Comparison of ENCODE assay signal across 8 cellular contexts in the genomic region with DNA sequence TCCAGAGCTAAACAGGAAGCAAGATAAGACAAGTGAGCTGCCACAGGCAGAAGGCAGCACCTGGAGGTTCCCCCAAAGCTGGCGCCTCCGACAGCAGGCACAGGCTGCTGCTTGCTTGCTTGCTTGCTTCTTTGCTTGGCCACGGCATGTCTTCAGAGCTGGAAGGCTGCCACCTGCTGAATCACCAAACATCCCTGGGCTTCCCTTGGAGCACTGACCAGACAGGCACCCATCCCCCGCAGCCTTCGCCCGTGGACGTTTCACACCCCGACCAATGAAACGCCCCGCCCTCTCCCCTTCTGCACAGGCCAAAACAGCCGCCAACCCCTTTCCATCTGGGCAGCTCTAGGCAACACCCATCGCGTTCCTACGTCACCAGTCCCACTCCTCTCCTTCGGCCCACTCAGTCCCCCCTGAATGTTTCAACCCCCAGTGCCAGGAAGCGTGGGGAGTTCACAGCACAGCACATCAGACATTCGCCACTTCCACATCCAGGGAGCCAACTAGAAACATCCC. TPM values are rescaled to one million over a fixed set of nuclear protein-coding genes. Genes with fewer than 3 reads are reported as not detected.
DNase-seq lines count a peak whose midpoint lies in the region; ATAC-seq, FAIRE-seq and TF ChIP-seq lines count a peak whose summit lies in the region.

No MANE protein-coding gene starts in this region.

- BruUV-seq in Caco-2 (replicated peaks; lab: Mats Ljungman, UMichigan), result no TSS peak

- no peaks in the 10 kb centered on the region for H3K36me3 ChIP-seq in Caco-2 (ENCODE audit: control insufficient read depth, insufficient read depth, low read length)

- H3K9me3 ChIP-seq in Caco-2, result no peaks in the 10 kb centered on the region

- H3K9me3 Mint-ChIP-seq in Caco-2 (ENCODE audit: unreplicated experiment) (no peaks in the 10 kb centered on the region), nephron progenitor cell (no peaks in the 10 kb centered on the region)

- peak overlapping the region; percentile 78 for H3K4me3 Mint-ChIP-seq in Caco-2 (ENCODE audit: unreplicated experiment)
- H3K4me3 Mint-ChIP-seq in nephron progenitor cell, result peak overlapping the region; percentile 92

- peak; percentile 7 for ATAC-seq in GM19468 (IDR thresholded peaks at IDR 0.05; ENCODE audit: extremely low read depth, unreplicated experiment)

- H3K27ac Mint-ChIP-seq in Caco-2 (ENCODE audit: unreplicated experiment), result peak overlapping the region; percentile 40
- H3K27ac Mint-ChIP-seq in nephron progenitor cell, result peak overlapping the region; percentile 93

- intact Hi-C loops in Caco-2 (cut with micrococcal nuclease; ENCODE audit: unreplicated experiment), result loop anchor here (1.0 kb wide), 4 partner anchors 9 to 67 kb away; no protein-coding TSS in a partner anchor

- H3K27me3 Mint-ChIP-seq in Caco-2 (ENCODE audit: insufficient read depth, unreplicated experiment), result no peaks in the 10 kb centered on the region
- peaks cover 2% of the 10 kb centered on the region for H3K27me3 Mint-ChIP-seq in nephron progenitor cell (ENCODE audit: low read depth, poor library complexity)

- peak overlapping the region; percentile 88 for H3K4me3 ChIP-seq in Caco-2 (ENCODE audit: low read depth, low read length)

- POLR2A ChIA-PET in Caco-2 (lab: Charles Lee), result no interaction called here

- H3K4me1 ChIP-seq in Caco-2, result peaks cover 11% of the 10 kb centered on the region; the same call in 1 of the 2 replicates

- CTCF ChIA-PET in Caco-2 (lab: Charles Lee), result interaction anchor here (0.6 to 2.1 kb wide), 8 partner anchors 9 to 77 kb away, joined by 3 to 10 read pairs (median 6); no protein-coding TSS in a partner anchor

- DNase-seq in Caco-2 (peak; percentile 84 to 86), HS-27A (ENCODE audit: low read depth) (peak; percentile 80), RCC 7860 (ENCODE audit: low spot score) (peak; percentile 83), fibroblast of the conjunctiva (ENCODE audit: low read depth) (peak; percentile 95), nephron progenitor cell (peak; percentile 74), superior temporal gyrus (ENCODE audit: extremely low spot score) (peak; percentile 89)
- DNase-seq in activated effector memory CD4-positive, alpha-beta T cell treated with anti-CD3 and anti-CD28 coated beads, Interleukin-2, amount 50 U/mL, for 16 hours, result peak; percentile 87

- H3K36me3 Mint-ChIP-seq in Caco-2 (ENCODE audit: insufficient read depth, unreplicated experiment) (peaks cover 18% of the 10 kb centered on the region), nephron progenitor cell (ENCODE audit: low read depth) (no peaks in the 10 kb centered on the region)

- no peaks in the 10 kb centered on the region for H3K27me3 ChIP-seq in Caco-2 (replicated peaks; ENCODE audit: control insufficient read depth, insufficient read depth, low read length)

- TF ChIP-seq CTCF in Caco-2 (IDR thresholded peaks at IDR 0.05; ENCODE audit: insufficient read depth in 1 of 2, low read depth in 1 of 2, low read length in 1 of 2, severe bottlenecking in 1 of 2, unreplicated experiment in 1 of 2) (peak in 1 of 2 experiments; percentile 54), nephron progenitor cell (IDR thresholded peaks at IDR 0.05) (no peak)

- H3K4me1 Mint-ChIP-seq in Caco-2 (ENCODE audit: low read depth, unreplicated experiment) (peaks cover 25% of the 10 kb centered on the region), nephron progenitor cell (peaks cover 61% of the 10 kb centered on the region)

- peak; percentile 72 for FAIRE-seq in RCC 7860 (lab: Jason Lieb, UNC)

RNA-seq across cellular contexts. Expression of a gene that starts 1.7 kb away (rescaled TPM):
- total RNA-seq in Caco-2 (2022), result 30.5 and 34.8 TPM in 2 replicates

Comparison
In these comparisons a context has a peak if more than half of its experiments do, and no peak if none do; other contexts are left out.
1. Peak in every context shown above with its lines: DNase-seq, ATAC-seq and H3K4me3 ChIP-seq.